11 cellular contexts compared by ENCODE assay signal in genomic region chr17:48240562-48241130, GRCh38.
DNase-seq lines count a peak whose midpoint lies in the region; ATAC-seq, FAIRE-seq and TF ChIP-seq lines count a peak whose summit lies in the region.
"Had no signal": no experiment of that assay in that cellular context is flagged by ENCODE, and none has a peak within 500 bp of the region (broad histone marks: within the 10 kb centered on the region; RNA-seq: fewer than 3 reads in every experiment).

No MANE protein-coding gene starts in this region.

- H3K9me3 Mint-ChIP-seq in nephron = no peaks in the 10 kb centered on the region
- H3K9me3 Mint-ChIP-seq: activated naive CD4-positive, alpha-beta T cell treated with anti-CD3 and anti-CD28 coated beads, Interleukin-2, amount 50 U/mL, for 24 hours; stimulated activated naive B cell treated with anti-CD40 and anti-IgM and Interleukin-4, amounts not matched to agents 10 μg/mL and 1 μg/mL and 100 μg/mL, for 72 hours had no signal

- FAIRE-seq in G401.6 (lab: Jason Lieb, UNC) = peak; percentile 96
- FAIRE-seq: small intestine had no signal

- peak; percentile 16 for ATAC-seq in HG03342 (IDR thresholded peaks at IDR 0.05; ENCODE audit: unreplicated experiment)
- ATAC-seq in HG02938 (IDR thresholded peaks at IDR 0.05; ENCODE audit: unreplicated experiment) = no peak

- H3K27me3 Mint-ChIP-seq in nephron (ENCODE audit: low read depth) = no peaks in the 10 kb centered on the region
- H3K27me3 Mint-ChIP-seq: activated naive CD4-positive, alpha-beta T cell treated with anti-CD3 and anti-CD28 coated beads, Interleukin-2, amount 50 U/mL, for 24 hours had no signal

- peak overlapping the region; percentile 67 to 81 (median 76) for H3K27ac Mint-ChIP-seq in nephron
- H3K27ac Mint-ChIP-seq: activated naive CD4-positive, alpha-beta T cell treated with anti-CD3 and anti-CD28 coated beads, Interleukin-2, amount 50 U/mL, for 24 hours; stimulated activated naive B cell treated with anti-CD40 and anti-IgM and Interleukin-4, amounts not matched to agents 10 μg/mL and 1 μg/mL and 100 μg/mL, for 72 hours had no signal

- no peaks in the 10 kb centered on the region for H3K36me3 Mint-ChIP-seq in nephron (ENCODE audit: low read depth)

- no peak for TF ChIP-seq CTCF in nephron (IDR thresholded peaks at IDR 0.05; ENCODE audit: unreplicated experiment in 3 of 3)

- peaks cover 61% of the 10 kb centered on the region for H3K4me1 Mint-ChIP-seq in nephron

- H3K4me3 Mint-ChIP-seq in nephron = no peak overlapping the region
- H3K4me3 Mint-ChIP-seq: activated naive CD4-positive, alpha-beta T cell treated with anti-CD3 and anti-CD28 coated beads, Interleukin-2, amount 50 U/mL, for 24 hours had no signal

- DNase-seq in astrocyte of the hippocampus (ENCODE audit: low read depth, low spot score) = peak; percentile 70
- no peak for DNase-seq in DMS53 treated with DMSO at 0.1 percent for 48 hours (lab: John Stamatoyannopoulos, UW; ENCODE audit: unreplicated experiment)
- DNase-seq in GM19240 (ENCODE audit: insufficient read length, low spot score) = no peak
- DNase-seq: NCI-H510A treated with DMSO at 0.1 percent for 48 hours had no signal
